Comparison of ENCODE assay signal across 10 cellular contexts in genomic region chr1:152107984-152108898, GRCh38. TPM values are rescaled to one million over a fixed set of nuclear protein-coding genes. Genes with fewer than 3 reads are reported as not detected.
DNase-seq lines count a peak whose midpoint lies in the region; ATAC-seq and TF ChIP-seq lines count a peak whose summit lies in the region.
"Had no signal": no experiment of that assay in that cellular context is flagged by ENCODE, and none has a peak within 500 bp of the region (broad histone marks: within the 10 kb centered on the region; RNA-seq: fewer than 3 reads in every experiment).

No MANE protein-coding gene starts in this region.

- peak; percentile 14 for DNase-seq in activated CD4-positive, alpha-beta T cell treated with anti-CD3 and anti-CD28 coated beads for 36 hours
- no peak for DNase-seq in activated CD4-positive, alpha-beta T cell treated with anti-CD3 and anti-CD28 coated beads for 48 hours
- no peak for DNase-seq in activated CD8-positive, alpha-beta T cell treated with anti-CD3 and anti-CD28 coated beads, Interleukin-2, amount 10 ng/mL, durations not matched to agents 7 days and 5 days
- peak in 1 of 2 donors; percentile 32 for DNase-seq in heart right ventricle
- DNase-seq in stimulated activated effector memory CD8-positive, alpha-beta T cell treated with anti-CD3 and anti-CD28 coated beads, Interleukin-12 subunit alpha, Interleukin-12 subunit beta, amount 100 ng/mL, for 72 hours (ENCODE audit: low spot score in 2 of 2): no peak
- DNase-seq: nucleus accumbens had no signal

- no peak for ATAC-seq in activated CD4-positive, alpha-beta T cell treated with anti-CD3 and anti-CD28 coated beads for 36 hours
- no peak for ATAC-seq in activated CD8-positive, alpha-beta T cell treated with anti-CD3 and anti-CD28 coated beads, Interleukin-2, amount 10 ng/mL, durations not matched to agents 7 days and 5 days
- ATAC-seq in heart right ventricle (peak in 3 of 8 donors; percentile 8 to 46 (median 24)), HG03442 (IDR thresholded peaks at IDR 0.05; ENCODE audit: unreplicated experiment) (no peak), GM21528 (IDR thresholded peaks at IDR 0.05; ENCODE audit: low FRiP score, unreplicated experiment) (no peak), HG03196 (IDR thresholded peaks at IDR 0.05; ENCODE audit: unreplicated experiment) (no peak)
- ATAC-seq in stimulated activated effector memory CD8-positive, alpha-beta T cell treated with anti-CD3 and anti-CD28 coated beads, Interleukin-12 subunit alpha, Interleukin-12 subunit beta, amount 100 ng/mL, for 72 hours: no peak

- 7% methylated on average over 69 of the region's 69 CpGs for WGBS in heart right ventricle, 2 donors

- no peak for TF ChIP-seq CTCF in heart right ventricle (IDR thresholded peaks at IDR 0.05)

- H3K27me3 Mint-ChIP-seq in activated CD4-positive, alpha-beta T cell treated with anti-CD3 and anti-CD28 coated beads for 36 hours: peaks cover 18% of the 10 kb centered on the region
- H3K27me3 Mint-ChIP-seq in activated CD8-positive, alpha-beta T cell treated with anti-CD3 and anti-CD28 coated beads, Interleukin-2, amount 10 ng/mL, durations not matched to agents 7 days and 5 days (ENCODE audit: low read depth): peaks cover 24% of the 10 kb centered on the region

- intact Hi-C loops in activated CD4-positive, alpha-beta T cell treated with anti-CD3 and anti-CD28 coated beads for 36 hours (cut with DNase I, micrococcal nuclease): no loop called here
- intact Hi-C loops in heart right ventricle (cut with DNase I): no loop called here

- H3K4me1 ChIP-seq in heart right ventricle: peaks cover 11 to 57% (median 42%) of the 10 kb centered on the region in 9 donors

- peak overlapping the region in 8 of 10 donors; percentile 6 to 65 (median 30) for H3K4me3 ChIP-seq in heart right ventricle
- H3K4me3 ChIP-seq: SK-N-MC had no signal

- CTCF ChIA-PET in activated CD4-positive, alpha-beta T cell treated with anti-CD3 and anti-CD28 coated beads for 36 hours (lab: Charles Lee): interaction anchor here (0.7 to 6.3 kb wide), 11 partner anchors 9 to 351 kb away, joined by 3 to 33 read pairs (median 3); no protein-coding TSS in a partner anchor
- CTCF ChIA-PET in activated CD8-positive, alpha-beta T cell treated with anti-CD3 and anti-CD28 coated beads, Interleukin-2, amount 10 ng/mL, durations not matched to agents 7 days and 5 days (lab: Charles Lee): interaction anchor here (0.6 to 1.3 kb wide), 4 partner anchors 125 to 1150 kb away, joined by 3 to 4 read pairs (median 4); no protein-coding TSS in a partner anchor

- no peak overlapping the region for H3K4me3 Mint-ChIP-seq in activated CD4-positive, alpha-beta T cell treated with anti-CD3 and anti-CD28 coated beads for 36 hours
- H3K4me3 Mint-ChIP-seq in activated CD8-positive, alpha-beta T cell treated with anti-CD3 and anti-CD28 coated beads, Interleukin-2, amount 10 ng/mL, durations not matched to agents 7 days and 5 days: no peak overlapping the region
- no peak overlapping the region for H3K4me3 Mint-ChIP-seq in stimulated activated effector memory CD8-positive, alpha-beta T cell treated with anti-CD3 and anti-CD28 coated beads, Interleukin-12 subunit alpha, Interleukin-12 subunit beta, amount 100 ng/mL, for 72 hours

- H3K9me3 ChIP-seq in heart right ventricle: peaks cover 0 to 25% (median 10%) of the 10 kb centered on the region in 11 donors

- H3K27me3 ChIP-seq in heart right ventricle: peaks cover 13 to 100% (median 100%) of the 10 kb centered on the region in 7 donors

- no peak overlapping the region for H3K27ac Mint-ChIP-seq in activated CD4-positive, alpha-beta T cell treated with anti-CD3 and anti-CD28 coated beads for 36 hours
- peak overlapping the region; percentile 21 for H3K27ac Mint-ChIP-seq in activated CD8-positive, alpha-beta T cell treated with anti-CD3 and anti-CD28 coated beads, Interleukin-2, amount 10 ng/mL, durations not matched to agents 7 days and 5 days
- peak overlapping the region; percentile 35 for H3K27ac Mint-ChIP-seq in stimulated activated effector memory CD8-positive, alpha-beta T cell treated with anti-CD3 and anti-CD28 coated beads, Interleukin-12 subunit alpha, Interleukin-12 subunit beta, amount 100 ng/mL, for 72 hours

- H3K36me3 ChIP-seq in heart right ventricle: no peaks in the 10 kb centered on the region

- H3K27ac ChIP-seq in heart right ventricle: peak overlapping the region in 1 of 10 donors; percentile 36
- H3K27ac ChIP-seq: SK-N-MC had no signal

- no peaks in the 10 kb centered on the region for H3K36me3 Mint-ChIP-seq in activated CD4-positive, alpha-beta T cell treated with anti-CD3 and anti-CD28 coated beads for 36 hours (ENCODE audit: low read depth)
- H3K36me3 Mint-ChIP-seq in activated CD8-positive, alpha-beta T cell treated with anti-CD3 and anti-CD28 coated beads, Interleukin-2, amount 10 ng/mL, durations not matched to agents 7 days and 5 days (ENCODE audit: low read depth): no peaks in the 10 kb centered on the region
- H3K36me3 Mint-ChIP-seq in stimulated activated effector memory CD8-positive, alpha-beta T cell treated with anti-CD3 and anti-CD28 coated beads, Interleukin-12 subunit alpha, Interleukin-12 subunit beta, amount 100 ng/mL, for 72 hours: no peaks in the 10 kb centered on the region

- no peaks in the 10 kb centered on the region for H3K4me1 Mint-ChIP-seq in activated CD4-positive, alpha-beta T cell treated with anti-CD3 and anti-CD28 coated beads for 36 hours
- peaks cover 5% of the 10 kb centered on the region for H3K4me1 Mint-ChIP-seq in activated CD8-positive, alpha-beta T cell treated with anti-CD3 and anti-CD28 coated beads, Interleukin-2, amount 10 ng/mL, durations not matched to agents 7 days and 5 days (ENCODE audit: low read depth)
- H3K4me1 Mint-ChIP-seq in stimulated activated effector memory CD8-positive, alpha-beta T cell treated with anti-CD3 and anti-CD28 coated beads, Interleukin-12 subunit alpha, Interleukin-12 subunit beta, amount 100 ng/mL, for 72 hours: no peaks in the 10 kb centered on the region

- no peaks in the 10 kb centered on the region for H3K9me3 Mint-ChIP-seq in activated CD4-positive, alpha-beta T cell treated with anti-CD3 and anti-CD28 coated beads for 36 hours (ENCODE audit: low read depth)
- H3K9me3 Mint-ChIP-seq in activated CD8-positive, alpha-beta T cell treated with anti-CD3 and anti-CD28 coated beads, Interleukin-2, amount 10 ng/mL, durations not matched to agents 7 days and 5 days (ENCODE audit: insufficient read depth): no peaks in the 10 kb centered on the region
- no peaks in the 10 kb centered on the region for H3K9me3 Mint-ChIP-seq in stimulated activated effector memory CD8-positive, alpha-beta T cell treated with anti-CD3 and anti-CD28 coated beads, Interleukin-12 subunit alpha, Interleukin-12 subunit beta, amount 100 ng/mL, for 72 hours

- POLR2A ChIA-PET in activated CD4-positive, alpha-beta T cell treated with anti-CD3 and anti-CD28 coated beads for 36 hours (lab: Charles Lee): no interaction called here
- POLR2A ChIA-PET in activated CD8-positive, alpha-beta T cell treated with anti-CD3 and anti-CD28 coated beads, Interleukin-2, amount 10 ng/mL, durations not matched to agents 7 days and 5 days (lab: Charles Lee): no interaction called here

RNA-seq across cellular contexts. Expression of gene TCHH, which starts 7.0 kb away (rescaled TPM):
- under 1 TPM in 1 of 2 experiments, not detected in 1; 0.05 TPM for total RNA-seq in activated CD4-positive, alpha-beta T cell treated with anti-CD3 and anti-CD28 coated beads for 36 hours
- total RNA-seq in activated CD8-positive, alpha-beta T cell treated with anti-CD3 and anti-CD28 coated beads, Interleukin-2, amount 10 ng/mL, durations not matched to agents 7 days and 5 days: under 1 TPM in 1 of 2 experiments, not detected in 1; 0.08 TPM
- total RNA-seq in heart right ventricle: under 1 TPM in 2 of 10 donors, not detected in 8; 0.05 to 0.07 TPM
- polyA plus RNA-seq in heart right ventricle: under 1 TPM in 1 of 2 donors, not detected in 1; 0.01 TPM

RNA-seq across cellular contexts. Expression of gene TCHHL1, which starts 19.4 kb away (rescaled TPM):
- not detected for total RNA-seq in activated CD4-positive, alpha-beta T cell treated with anti-CD3 and anti-CD28 coated beads for 36 hours
- not detected for total RNA-seq in activated CD8-positive, alpha-beta T cell treated with anti-CD3 and anti-CD28 coated beads, Interleukin-2, amount 10 ng/mL, durations not matched to agents 7 days and 5 days
- total RNA-seq in heart right ventricle: not detected
- not detected for polyA plus RNA-seq in heart right ventricle

RNA-seq across cellular contexts. Expression of gene RPTN, which starts 50.8 kb away (rescaled TPM):
- not detected for total RNA-seq in activated CD4-positive, alpha-beta T cell treated with anti-CD3 and anti-CD28 coated beads for 36 hours
- total RNA-seq in activated CD8-positive, alpha-beta T cell treated with anti-CD3 and anti-CD28 coated beads, Interleukin-2, amount 10 ng/mL, durations not matched to agents 7 days and 5 days: not detected
- total RNA-seq in heart right ventricle: not detected
- polyA plus RNA-seq in heart right ventricle: not detected
